1 cellular context compared by ENCODE assay signal in the genomic region with DNA sequence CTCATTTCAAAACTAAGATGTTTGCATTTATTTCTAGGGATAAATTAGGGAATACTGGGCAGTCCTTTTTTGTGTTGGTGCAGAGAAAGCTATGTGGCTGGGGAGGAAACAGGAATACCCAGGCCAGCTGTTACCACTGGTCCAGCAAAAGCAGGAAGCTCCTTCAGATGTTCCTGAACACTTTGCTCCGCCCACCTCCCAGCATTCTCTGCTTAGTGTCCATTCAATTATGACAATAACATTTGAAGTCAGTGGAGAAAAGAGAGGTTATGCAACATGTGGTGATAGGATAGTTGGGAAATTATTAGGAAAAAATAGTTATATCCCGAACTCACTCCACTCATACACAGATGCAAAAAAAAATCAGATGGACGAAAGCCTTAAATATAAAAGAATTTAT.
TF ChIP-seq lines count a peak whose summit lies in the region.

No MANE protein-coding gene starts in this region.

TF ChIP-seq in K562, 482 proteins besides CTCF, POLR2A, EP300 and RAD21 (continued from another document):
- TF ChIP-seq ZMIZ1 (IDR thresholded peaks at IDR 0.05; ENCODE audit: low read depth in 2 of 2, low read length in 2 of 2) (no peak), MECOM (CRISPR knock-in tag; IDR thresholded peaks at IDR 0.05) (no peak), ZNF57 (CRISPR knock-in tag; IDR thresholded peaks at IDR 0.05) (no peak), TAL1 (IDR thresholded peaks at IDR 0.05) (no peak), RBM39 (optimal IDR thresholded peaks at IDR 0.05; ENCODE audit: low read depth, low read length) (no peak), SPI1 (IDR thresholded peaks at IDR 0.05; ENCODE audit: borderline replicate concordance, low read depth, low read length) (no peak)
- TF ChIP-seq, protein P1, sequence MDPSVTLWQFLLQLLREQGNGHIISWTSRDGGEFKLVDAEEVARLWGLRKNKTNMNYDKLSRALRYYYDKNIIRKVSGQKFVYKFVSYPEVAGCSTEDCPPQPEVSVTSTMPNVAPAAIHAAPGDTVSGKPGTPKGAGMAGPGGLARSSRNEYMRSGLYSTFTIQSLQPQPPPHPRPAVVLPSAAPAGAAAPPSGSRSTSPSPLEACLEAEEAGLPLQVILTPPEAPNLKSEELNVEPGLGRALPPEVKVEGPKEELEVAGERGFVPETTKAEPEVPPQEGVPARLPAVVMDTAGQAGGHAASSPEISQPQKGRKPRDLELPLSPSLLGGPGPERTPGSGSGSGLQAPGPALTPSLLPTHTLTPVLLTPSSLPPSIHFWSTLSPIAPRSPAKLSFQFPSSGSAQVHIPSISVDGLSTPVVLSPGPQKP (CRISPR knock-in tag; IDR thresholded peaks at IDR 0.05): no peak
- TF ChIP-seq, protein P2, sequence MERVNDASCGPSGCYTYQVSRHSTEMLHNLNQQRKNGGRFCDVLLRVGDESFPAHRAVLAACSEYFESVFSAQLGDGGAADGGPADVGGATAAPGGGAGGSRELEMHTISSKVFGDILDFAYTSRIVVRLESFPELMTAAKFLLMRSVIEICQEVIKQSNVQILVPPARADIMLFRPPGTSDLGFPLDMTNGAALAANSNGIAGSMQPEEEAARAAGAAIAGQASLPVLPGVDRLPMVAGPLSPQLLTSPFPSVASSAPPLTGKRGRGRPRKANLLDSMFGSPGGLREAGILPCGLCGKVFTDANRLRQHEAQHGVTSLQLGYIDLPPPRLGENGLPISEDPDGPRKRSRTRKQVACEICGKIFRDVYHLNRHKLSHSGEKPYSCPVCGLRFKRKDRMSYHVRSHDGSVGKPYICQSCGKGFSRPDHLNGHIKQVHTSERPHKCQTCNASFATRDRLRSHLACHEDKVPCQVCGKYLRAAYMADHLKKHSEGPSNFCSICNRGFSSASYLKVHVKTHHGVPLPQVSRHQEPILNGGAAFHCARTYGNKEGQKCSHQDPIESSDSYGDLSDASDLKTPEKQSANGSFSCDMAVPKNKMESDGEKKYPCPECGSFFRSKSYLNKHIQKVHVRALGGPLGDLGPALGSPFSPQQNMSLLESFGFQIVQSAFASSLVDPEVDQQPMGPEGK (CRISPR knock-in tag; IDR thresholded peaks at IDR 0.05; ENCODE audit: borderline replicate concordance): no peak
TF ChIP-seq in K562: peak in this region for 0.
